In genomic region chr3:128351476-128352085, GRCh38 we compare ENCODE assay signal across 1 cellular context.
TF ChIP-seq lines count a peak whose summit lies in the region.

No MANE protein-coding gene starts in this region.

TF ChIP-seq in HepG2, 621 proteins besides CTCF, POLR2A, EP300 and RAD21:
- TF ChIP-seq ETS1 (CRISPR knock-in tag; IDR thresholded peaks at IDR 0.05) (no peak), ZNF383 (CRISPR knock-in tag; IDR thresholded peaks at IDR 0.05; ENCODE audit: borderline replicate concordance) (no peak), MTF2 (CRISPR knock-in tag; IDR thresholded peaks at IDR 0.05; ENCODE audit: borderline replicate concordance) (no peak), KMT2B (CRISPR knock-in tag; IDR thresholded peaks at IDR 0.05) (no peak), MEF2D (CRISPR knock-in tag; IDR thresholded peaks at IDR 0.05) (no peak), ZNF841 (CRISPR knock-in tag; IDR thresholded peaks at IDR 0.05; ENCODE audit: borderline replicate concordance) (no peak), SMARCE1 (IDR thresholded peaks at IDR 0.05; ENCODE audit: borderline replicate concordance) (no peak), GFI1 (CRISPR knock-in tag; IDR thresholded peaks at IDR 0.05; ENCODE audit: borderline replicate concordance) (no peak)
